Comparison of ENCODE assay signal across 28 cellular contexts in the genomic region with DNA sequence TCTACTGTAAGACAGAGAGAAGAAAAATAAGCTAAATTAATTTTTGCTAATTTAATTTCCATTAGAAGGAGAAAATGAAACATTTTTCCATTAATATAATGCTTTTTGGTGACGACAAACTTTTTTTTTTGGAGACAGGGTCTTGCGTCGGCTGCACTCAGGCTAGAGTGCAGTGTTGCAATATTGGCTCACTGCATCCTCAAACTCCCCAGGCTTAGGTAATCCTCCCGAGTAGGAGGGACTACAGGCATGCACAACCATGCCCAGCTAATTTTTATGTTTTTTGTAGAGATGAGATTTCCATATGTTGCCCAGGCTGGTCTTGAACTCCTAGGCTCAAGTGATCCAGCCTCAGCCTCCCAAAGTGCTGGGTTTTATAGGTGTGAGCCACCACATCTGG.
"Had no signal": no experiment of that assay in that cellular context is flagged by ENCODE, and none has a peak within 500 bp of the region (broad histone marks: within the 10 kb centered on the region; RNA-seq: fewer than 3 reads in every experiment).

No MANE protein-coding gene starts in this region.

- H3K4me1 ChIP-seq: SJSA1 had no signal

- H3K9me3 ChIP-seq: SJSA1 had no signal

- DNase-seq: activated CD4-positive, alpha-beta memory T cell treated with anti-CD3 and anti-CD28 coated beads for 36 hours; activated CD4-positive, alpha-beta T cell treated with anti-CD3 and anti-CD28 coated beads, Interleukin-2, amount 10 ng/mL, durations not matched to agents 7 days and 5 days; activated CD4-positive, CD25-positive, alpha-beta regulatory T cell; activated CD8-positive, alpha-beta memory T cell treated with anti-CD3 and anti-CD28 coated beads for 24 hours; activated gamma-delta T cell; activated naive CD4-positive, alpha-beta T cell treated with anti-CD3 and anti-CD28 coated beads for 36 hours; activated T-cell treated with anti-CD3 and anti-CD28 coated beads, Interleukin-2, amount 50 U/mL, for 4 hours; brain microvascular endothelial cell; cerebellar nuclear complex; Kasumi-1; KBM-7; NCI-H1048; NCI-H146; NCI-H187 treated with DMSO at 0.1 percent for 48 hours; NCI-H2171; NCI-H345; NCI-H510A; NCI-H526 treated with DMSO at 0.1 percent for 48 hours; NCI-H82; T-helper 17 cell; T1000 had no signal

- H3K27me3 ChIP-seq: brain microvascular endothelial cell, cardiac muscle cell, SJSA1 had no signal

- ATAC-seq: activated T-cell treated with anti-CD3 and anti-CD28 coated beads, Interleukin-2, amount 50 U/mL, for 4 hours; activated T-helper 17 cell treated with anti-CD3 and anti-CD28 coated beads, Interleukin-2, amount 50 U/mL, for 72 hours; Right ventricle myocardium inferior; SK-N-SH treated with all-trans-retinoic acid at 6 μM for 48 hours; T-helper 17 cell had no signal

- H3K36me3 ChIP-seq: brain microvascular endothelial cell, cardiac muscle cell, SJSA1 had no signal

- H3K4me3 ChIP-seq: cardiac muscle cell, SJSA1 had no signal

- H3K27ac ChIP-seq: brain microvascular endothelial cell, cardiac muscle cell, SJSA1, VCaP had no signal

- FAIRE-seq: colon had no signal
